25 cellular contexts compared by ENCODE assay signal in genomic region chr19:16927883-16928282, GRCh38. TPM values are rescaled to one million over a fixed set of nuclear protein-coding genes. Genes with fewer than 3 reads are reported as not detected.
"Had no signal": no experiment of that assay in that cellular context is flagged by ENCODE, and none has a peak within 500 bp of the region (broad histone marks: within the 10 kb centered on the region; RNA-seq: fewer than 3 reads in every experiment).

No MANE protein-coding gene starts in this region.

- H3K4me3 ChIP-seq: adrenal gland, body of pancreas, esophagus muscularis mucosa, gastrocnemius medialis had no signal

- H3K4me1 ChIP-seq: adrenal gland, body of pancreas, esophagus muscularis mucosa, foreskin keratinocyte, gastrocnemius medialis had no signal

- H3K27me3 ChIP-seq: adrenal gland, body of pancreas, gastrocnemius medialis had no signal

- H3K27ac ChIP-seq: adrenal gland, body of pancreas, esophagus muscularis mucosa, foreskin keratinocyte, gastrocnemius medialis had no signal

- DNase-seq: activated CD4-positive, alpha-beta memory T cell treated with anti-CD3 and anti-CD28 coated beads, Interleukin-2, amount 10 ng/mL, durations not matched to agents 7 days and 5 days; activated CD4-positive, alpha-beta T cell treated with anti-CD3 and anti-CD28 coated beads for 1 hour; activated CD4-positive, alpha-beta T cell treated with anti-CD3 and anti-CD28 coated beads for 4 hours; activated CD4-positive, alpha-beta T cell treated with anti-CD3 and anti-CD28 coated beads, Interleukin-2, amount 10 ng/mL, durations not matched to agents 7 days and 5 days; activated CD4-positive, alpha-beta T cell treated with anti-CD3 and anti-CD28 coated beads, Interleukin-2, amount 50 U/mL, for 4 hours; activated CD8-positive, alpha-beta memory T cell treated with anti-CD3 and anti-CD28 coated beads, Interleukin-2, amount 50 U/mL, for 48 hours; activated naive CD4-positive, alpha-beta T cell treated with anti-CD3 and anti-CD28 coated beads for 36 hours; activated naive CD8-positive, alpha-beta T cell treated with anti-CD3 and anti-CD28 coated beads for 36 hours; activated naive CD8-positive, alpha-beta T cell treated with anti-CD3 and anti-CD28 coated beads, Interleukin-2, amount 50 U/mL, for 24 hours; activated T-cell treated with anti-CD3 and anti-CD28 coated beads for 4 hours; activated T-cell treated with anti-CD3 and anti-CD28 coated beads, Interleukin-2, amount 50 U/mL, for 24 hours; activated T-cell treated with anti-CD3 and anti-CD28 coated beads, Interleukin-2, amount 50 U/mL, for 72 hours; adrenal gland; amygdala; body of pancreas; caudate nucleus; cortex of kidney; dermis blood vessel endothelial cell; effector CD4-positive, alpha-beta T cell; effector memory CD8-positive, alpha-beta T cell; erythroblast; foreskin keratinocyte; gastrocnemius medialis; T-helper 2 cell had no signal

- H3K9me3 ChIP-seq: adrenal gland, gastrocnemius medialis had no signal

- H3K36me3 ChIP-seq: adrenal gland, gastrocnemius medialis had no signal

RNA-seq across cellular contexts. Expression of gene F2RL3, which starts 39.1 kb away (rescaled TPM):
- polyA plus RNA-seq: foreskin keratinocyte had no signal
